ENCODE assay signal across 8 cellular contexts in the genomic region with DNA sequence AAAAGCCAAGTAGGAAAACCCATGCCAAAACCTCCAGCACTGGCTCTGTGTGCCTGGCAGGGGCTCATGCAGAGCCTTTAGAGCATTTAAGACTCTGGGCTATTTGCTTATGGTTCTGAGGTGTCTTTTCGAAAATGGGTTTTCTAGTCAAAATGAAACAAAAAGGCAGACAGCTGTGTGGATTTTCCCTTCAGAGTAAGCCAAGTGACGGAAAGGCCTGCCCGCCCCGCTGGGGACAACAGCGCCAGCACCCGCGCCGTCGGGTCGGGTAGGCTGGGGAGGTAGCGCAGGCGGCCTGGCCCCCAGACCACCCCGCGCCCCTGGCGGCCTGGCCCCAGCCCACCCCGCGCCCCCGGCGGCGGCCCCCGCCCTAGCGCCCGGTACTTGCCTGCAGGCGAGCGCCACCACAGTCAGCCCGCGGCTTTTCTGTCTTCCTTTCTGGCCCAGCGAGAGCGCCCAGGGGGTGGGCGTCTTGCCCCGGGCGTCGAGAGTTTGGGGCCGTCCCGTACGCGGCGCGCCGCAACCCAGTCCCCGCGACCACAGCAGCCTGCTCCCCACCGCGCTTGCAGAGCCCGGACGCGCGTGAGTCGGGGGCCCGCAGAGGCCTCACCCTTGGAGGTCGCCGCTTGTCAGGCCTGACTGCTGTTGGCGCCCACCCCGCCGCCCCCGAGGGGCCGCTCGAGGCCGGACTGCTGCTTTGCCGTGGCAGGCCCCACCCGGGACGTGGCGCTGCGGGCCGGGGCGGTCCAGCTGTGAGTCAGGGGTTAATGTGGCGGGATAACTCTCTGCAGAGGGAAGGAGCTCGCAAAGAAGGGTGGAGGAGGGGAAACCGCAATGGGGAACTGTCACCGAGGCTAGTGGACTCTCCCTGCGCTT. TPM values are rescaled to one million over a fixed set of nuclear protein-coding genes. Genes with fewer than 3 reads are reported as not detected.
DNase-seq lines count a peak whose midpoint lies in the region; ATAC-seq and TF ChIP-seq lines count a peak whose summit lies in the region.

Gene TICAM2 (minus strand): TSS at position 771 of the 876 bp plus-strand sequence. CDS start 21,223 bp downstream, outside the sequence.

- no peaks in the 10 kb centered on the region for H3K9me2 ChIP-seq in PC-9 (ENCODE audit: insufficient read depth)

- H3K9me3 ChIP-seq in PC-9 (ENCODE audit: insufficient read depth, low read depth) = no peaks in the 10 kb centered on the region
- no peaks in the 10 kb centered on the region for H3K9me3 ChIP-seq in trophoblast cell (ENCODE audit: insufficient read depth, low read depth, low read length)
- no peaks in the 10 kb centered on the region for H3K9me3 ChIP-seq in upper lobe of right lung

- no TSS peak for BruUV-seq in PC-9 (replicated peaks; lab: Mats Ljungman, UMichigan)

- POLR2A ChIA-PET in AG04449 (lab: Yijun Ruan, JAX) = interaction anchor here (1.1 kb wide), 1 partner anchor 14 kb away, joined by 8 read pairs; no protein-coding TSS in a partner anchor
- POLR2A ChIA-PET in PC-9 (lab: Charles Lee; ENCODE audit: unreplicated experiment) = no interaction called here

- H2BK120ac ChIP-seq in trophoblast cell (ENCODE audit: insufficient read depth, low read length, poor library complexity) = peak within 1 kb of the TSS; percentile 30

- DNase-seq in AG04449 (ENCODE audit: low read depth, low spot score) (no peak), PC-9 (peak in 1 of 2 experiments; percentile 19), Right ventricle myocardium superior (peak; percentile 80), trophoblast cell (peak; percentile 9 to 45), upper lobe of right lung (peak; percentile 81)
- DNase-seq in activated naive CD4-positive, alpha-beta T cell treated with anti-CD3 and anti-CD28 coated beads, Interleukin-2, amount 50 U/mL, for 16 hours = peak; percentile 70

- H2BK5ac ChIP-seq in trophoblast cell (ENCODE audit: low read depth, low read length, poor library complexity) = peak within 1 kb of the TSS; percentile 57

- peaks cover 5% of the 10 kb centered on the region for H3K79me1 ChIP-seq in trophoblast cell (ENCODE audit: low read length)

- peak within 1 kb of the TSS; percentile 88 for H3K18ac ChIP-seq in trophoblast cell (ENCODE audit: low read length)

- peak; percentile 31 for TF ChIP-seq CTCF in AG04449 (IDR thresholded peaks at IDR 0.05; ENCODE audit: insufficient read depth, low read length, missing control alignments)
- TF ChIP-seq CTCF in PC-9 (conservative IDR thresholded peaks at IDR 0.05) = no peak
- peak; percentile 21 for TF ChIP-seq CTCF in upper lobe of right lung (IDR thresholded peaks at IDR 0.05)

- no peaks in the 10 kb centered on the region for H3K27me3 ChIP-seq in PC-9 (ENCODE audit: insufficient read depth, low read depth)
- H3K27me3 ChIP-seq in trophoblast cell (ENCODE audit: insufficient read depth, low read length) = no peaks in the 10 kb centered on the region
- H3K27me3 ChIP-seq in upper lobe of right lung = no peaks in the 10 kb centered on the region

- H3K27ac ChIP-seq in PC-9 (no peak within 1 kb of the TSS), trophoblast cell (ENCODE audit: low read depth, low read length) (no peak within 1 kb of the TSS), upper lobe of right lung (peak within 1 kb of the TSS; percentile 89)

- ATAC-seq in GM18858 (IDR thresholded peaks at IDR 0.05; ENCODE audit: unreplicated experiment) = peak; percentile 74
- peak; percentile 68 for ATAC-seq in HG03039 (IDR thresholded peaks at IDR 0.05; ENCODE audit: unreplicated experiment)
- peak; percentile 87 for ATAC-seq in Right ventricle myocardium superior (ENCODE audit: poor library complexity)
- peak; percentile 92 for ATAC-seq in upper lobe of right lung

- H4K8ac ChIP-seq in trophoblast cell (ENCODE audit: low read depth, low read length) = peak within 1 kb of the TSS; percentile 99

- H4K20me1 ChIP-seq in PC-9 (ENCODE audit: insufficient read depth) = peaks cover 5% of the 10 kb centered on the region; the same call in 1 of the 2 replicates

- H3K23ac ChIP-seq in trophoblast cell (ENCODE audit: low read length) = no peak within 1 kb of the TSS

- H3K79me2 ChIP-seq in PC-9 (ENCODE audit: low read depth) = no peaks in the 10 kb centered on the region
- H3K79me2 ChIP-seq in trophoblast cell (ENCODE audit: control insufficient read depth, insufficient read depth, low read length, poor library complexity) = peaks cover 3% of the 10 kb centered on the region

- peak within 1 kb of the TSS; percentile 92 for H4K12ac ChIP-seq in trophoblast cell (ENCODE audit: low read depth, low read length)

- H3K4me2 ChIP-seq in PC-9 (peak within 1 kb of the TSS; percentile 55), trophoblast cell (ENCODE audit: low read length) (peak within 1 kb of the TSS; percentile 68)

- H3K14ac ChIP-seq in trophoblast cell (ENCODE audit: low read length) = peak within 1 kb of the TSS; percentile 77

- H3K4me3 ChIP-seq in AG04449 (ENCODE audit: low read depth, low read length) (peak within 1 kb of the TSS; percentile 71), PC-9 (peak within 1 kb of the TSS; percentile 29; the same call in 1 of the 2 replicates), trophoblast cell (ENCODE audit: low read depth, low read length) (peak within 1 kb of the TSS; percentile 65), upper lobe of right lung (peak within 1 kb of the TSS; percentile 82)

- H2AFZ ChIP-seq in PC-9 (no peak within 1 kb of the TSS), trophoblast cell (ENCODE audit: insufficient read depth, low read length, poor library complexity) (peak within 1 kb of the TSS; percentile 89)

- H2BK12ac ChIP-seq in trophoblast cell (ENCODE audit: low read length) = peak within 1 kb of the TSS; percentile 30

- WGBS in trophoblast cell (ENCODE audit: extremely low coverage, insufficient coverage, insufficient read length) = no CpG with 5 or more reads among the region's 71 CpGs

- peak within 1 kb of the TSS; percentile 94 for H4K91ac ChIP-seq in trophoblast cell (ENCODE audit: low read depth, low read length)

- intact Hi-C loops in PC-9 (cut with micrococcal nuclease; ENCODE audit: unreplicated experiment) = no loop called here
- intact Hi-C loops in Right ventricle myocardium superior (cut with DNase I) = no loop called here
- intact Hi-C loops in upper lobe of right lung (cut with DNase I) = no loop called here

- peak within 1 kb of the TSS; percentile 85 for H3K4ac ChIP-seq in trophoblast cell (ENCODE audit: low read depth, low read length)

- no peaks in the 10 kb centered on the region; the same call in 1 of the 2 replicates for H3F3A ChIP-seq in PC-9 (ENCODE audit: insufficient read depth, low read depth)

- peak within 1 kb of the TSS; percentile 3 for H3K9ac ChIP-seq in trophoblast cell (ENCODE audit: low read length)

- H3K4me1 ChIP-seq in PC-9 (replicated peaks; ENCODE audit: insufficient read depth) (no peaks in the 10 kb centered on the region), trophoblast cell (ENCODE audit: control insufficient read depth in 1 of 2, insufficient read depth in 2 of 2, low read length in 2 of 2) (peaks cover 3 to 7% of the 10 kb centered on the region in 2 experiments), upper lobe of right lung (peaks cover 31% of the 10 kb centered on the region)

- peak within 1 kb of the TSS; percentile 85 for H2AK5ac ChIP-seq in trophoblast cell (ENCODE audit: low read length)

- H3K36me3 ChIP-seq in PC-9 (ENCODE audit: low read depth) = 0 out of 2 replicates have a peak, but pooled peaks cover 7% of the 10 kb centered on the region
- H3K36me3 ChIP-seq in trophoblast cell (ENCODE audit: control insufficient read depth in 1 of 2, insufficient read depth in 2 of 2, low read length in 2 of 2) = peaks cover 0 to 5% of the 10 kb centered on the region in 2 experiments
- H3K36me3 ChIP-seq in upper lobe of right lung = no peaks in the 10 kb centered on the region

- CTCF ChIA-PET in AG04449 (lab: Yijun Ruan, JAX) (interaction anchor here (0.7 to 2.2 kb wide), 5 partner anchors 10 to 290 kb away, joined by 3 to 11 read pairs (median 4); no protein-coding TSS in a partner anchor), PC-9 (lab: Charles Lee) (no interaction called here)

RNA-seq across cellular contexts. Expression of gene TICAM2, which starts in this region (rescaled TPM):
- total RNA-seq in PC-9 (2021) (1.8 and 2.1 TPM in 2 replicates), Right ventricle myocardium superior (2.7 TPM), upper lobe of right lung (6.9 TPM)
- 0.33 and 0.44 TPM in 2 replicates for polyA plus RNA-seq in trophoblast cell (2013)

Comparison
In these comparisons a context has a peak if more than half of its experiments do, and no peak if none do; other contexts are left out.
1. H3K4me3 ChIP-seq: peak in every context shown above with its lines; median percentile 82 in upper lobe of right lung; 71 in AG04449; 65 in trophoblast cell; 29 in PC-9.